In genomic region chr3:33364060-33364459, GRCh38 we compare ENCODE assay signal across 25 cellular contexts.
"Had no signal": no experiment of that assay in that cellular context is flagged by ENCODE, and none has a peak within 500 bp of the region (broad histone marks: within the 10 kb centered on the region; RNA-seq: fewer than 3 reads in every experiment).

No MANE protein-coding gene starts in this region.

- FAIRE-seq: colon, endometrium, frontal cortex, pancreas had no signal

- H3K9me3 ChIP-seq: body of pancreas, pancreas, psoas muscle, spleen, testis, transverse colon had no signal

- DNase-seq: activated CD4-positive, alpha-beta T cell treated with anti-CD3 and anti-CD28 coated beads for 4 hours; activated CD4-positive, alpha-beta T cell treated with anti-CD3 and anti-CD28 coated beads, Interleukin-2, amount 50 U/mL, for 4 hours; activated naive CD4-positive, alpha-beta T cell; activated T-cell treated with anti-CD3 and anti-CD28 coated beads for 4 hours; activated T-cell treated with anti-CD3 and anti-CD28 coated beads, Interleukin-2, amount 50 U/mL, for 72 hours; anterior cingulate cortex; body of pancreas; dermis blood vessel endothelial cell; effector CD4-positive, alpha-beta T cell; glutamatergic neuron; islet precursor cell; left cardiac atrium; left ventricle myocardium superior; naive thymus-derived CD4-positive, alpha-beta T cell; pancreas; psoas muscle; spleen; stimulated activated naive CD4-positive, alpha-beta T cell treated with Interleukin-2 at 50 U/mL for 16 hours; testis; transverse colon had no signal

- H3K36me3 ChIP-seq: pancreas, spleen, transverse colon had no signal

- ATAC-seq: activated naive CD4-positive, alpha-beta T cell treated with anti-CD3 and anti-CD28 coated beads, Interleukin-2, amount 50 U/mL, for 72 hours; activated T-cell treated with anti-CD3 and anti-CD28 coated beads, Interleukin-2, amount 50 U/mL, for 72 hours; body of pancreas; left cardiac atrium; left ventricle myocardium superior; naive thymus-derived CD4-positive, alpha-beta T cell; pancreas; psoas muscle had no signal

- H3K27me3 ChIP-seq: body of pancreas, hepatocyte, pancreas, spleen, testis, transverse colon had no signal

- H3K79me2 ChIP-seq: hepatocyte had no signal

- H2AFZ ChIP-seq: hepatocyte had no signal

- H3K4me2 ChIP-seq: hepatocyte had no signal

- H3K27ac ChIP-seq: body of pancreas, hepatocyte, pancreas, psoas muscle, spleen, testis, transverse colon had no signal

- H3K4me3 ChIP-seq: body of pancreas, hepatocyte, pancreas, psoas muscle, spleen, testis, transverse colon had no signal

- H3K4me1 ChIP-seq: psoas muscle, spleen, testis had no signal
